In the genomic region with DNA sequence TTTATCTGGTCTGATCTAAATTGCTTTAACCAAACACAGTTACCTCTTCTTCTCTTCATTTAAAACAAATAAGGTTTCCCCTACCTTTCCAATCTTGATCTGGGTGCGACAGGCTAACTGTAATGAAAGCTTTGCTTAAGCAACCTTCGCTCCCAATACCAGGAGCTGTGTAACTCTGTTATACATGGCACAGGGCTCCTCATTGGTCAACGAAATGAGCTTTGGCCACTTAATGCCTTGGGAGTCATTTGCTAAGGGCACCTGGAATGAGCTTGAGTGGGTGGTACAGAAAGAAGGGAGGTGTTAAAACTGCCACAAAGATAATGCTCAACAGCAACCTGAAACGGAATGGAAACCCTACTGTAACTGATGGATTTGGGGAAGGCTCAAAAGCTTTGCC, we compare ENCODE assay signal across 1 cellular context.
TF ChIP-seq lines count a peak whose summit lies in the region.

No MANE protein-coding gene starts in this region.

TF ChIP-seq in HepG2, 621 proteins besides CTCF, POLR2A, EP300 and RAD21 (continued from another document):
- TF ChIP-seq, protein P1, sequence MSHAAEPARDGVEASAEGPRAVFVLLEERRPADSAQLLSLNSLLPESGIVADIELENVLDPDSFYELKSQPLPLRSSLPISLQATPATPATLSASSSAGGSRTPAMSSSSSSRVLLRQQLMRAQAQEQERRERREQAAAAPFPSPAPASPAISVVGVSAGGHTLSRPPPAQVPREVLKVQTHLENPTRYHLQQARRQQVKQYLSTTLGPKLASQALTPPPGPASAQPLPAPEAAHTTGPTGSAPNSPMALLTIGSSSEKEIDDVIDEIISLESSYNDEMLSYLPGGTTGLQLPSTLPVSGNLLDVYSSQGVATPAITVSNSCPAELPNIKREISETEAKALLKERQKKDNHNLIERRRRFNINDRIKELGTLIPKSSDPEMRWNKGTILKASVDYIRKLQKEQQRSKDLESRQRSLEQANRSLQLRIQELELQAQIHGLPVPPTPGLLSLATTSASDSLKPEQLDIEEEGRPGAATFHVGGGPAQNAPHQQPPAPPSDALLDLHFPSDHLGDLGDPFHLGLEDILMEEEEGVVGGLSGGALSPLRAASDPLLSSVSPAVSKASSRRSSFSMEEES (CRISPR knock-in tag; IDR thresholded peaks at IDR 0.05) = no peak
- TF ChIP-seq, protein P2, sequence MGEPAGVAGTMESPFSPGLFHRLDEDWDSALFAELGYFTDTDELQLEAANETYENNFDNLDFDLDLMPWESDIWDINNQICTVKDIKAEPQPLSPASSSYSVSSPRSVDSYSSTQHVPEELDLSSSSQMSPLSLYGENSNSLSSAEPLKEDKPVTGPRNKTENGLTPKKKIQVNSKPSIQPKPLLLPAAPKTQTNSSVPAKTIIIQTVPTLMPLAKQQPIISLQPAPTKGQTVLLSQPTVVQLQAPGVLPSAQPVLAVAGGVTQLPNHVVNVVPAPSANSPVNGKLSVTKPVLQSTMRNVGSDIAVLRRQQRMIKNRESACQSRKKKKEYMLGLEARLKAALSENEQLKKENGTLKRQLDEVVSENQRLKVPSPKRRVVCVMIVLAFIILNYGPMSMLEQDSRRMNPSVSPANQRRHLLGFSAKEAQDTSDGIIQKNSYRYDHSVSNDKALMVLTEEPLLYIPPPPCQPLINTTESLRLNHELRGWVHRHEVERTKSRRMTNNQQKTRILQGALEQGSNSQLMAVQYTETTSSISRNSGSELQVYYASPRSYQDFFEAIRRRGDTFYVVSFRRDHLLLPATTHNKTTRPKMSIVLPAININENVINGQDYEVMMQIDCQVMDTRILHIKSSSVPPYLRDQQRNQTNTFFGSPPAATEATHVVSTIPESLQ (CRISPR knock-in tag; conservative IDR thresholded peaks at IDR 0.05) = no peak
- no peak for TF ChIP-seq SNAPC2 (CRISPR knock-in tag; IDR thresholded peaks at IDR 0.05)
- no peak for TF ChIP-seq PAF1 (CRISPR knock-in tag; IDR thresholded peaks at IDR 0.05)
- no peak for TF ChIP-seq ZNF431 (CRISPR knock-in tag; IDR thresholded peaks at IDR 0.05; ENCODE audit: borderline replicate concordance, low read depth)
TF ChIP-seq in HepG2: peak in this region for 11.
